Comparison of ENCODE assay signal across 8 cellular contexts in genomic region chr1:31183927-31184554, GRCh38. TPM values are rescaled to one million over a fixed set of nuclear protein-coding genes. Genes with fewer than 3 reads are reported as not detected.
DNase-seq lines count a peak whose midpoint lies in the region; ATAC-seq and TF ChIP-seq lines count a peak whose summit lies in the region.

No MANE protein-coding gene starts in this region.

- no peak overlapping the region for H3K27ac Mint-ChIP-seq in CD8-positive, alpha-beta T cell
- H3K27ac Mint-ChIP-seq in activated naive CD8-positive, alpha-beta T cell treated with anti-CD3 and anti-CD28 coated beads, Interleukin-2, amount 50 U/mL, for 24 hours: no peak overlapping the region

- peak; percentile 31 for TF ChIP-seq CTCF in CD8-positive, alpha-beta T cell (IDR thresholded peaks at IDR 0.05)

- peaks cover 8% of the 10 kb centered on the region for H3K4me1 Mint-ChIP-seq in CD8-positive, alpha-beta T cell (ENCODE audit: low read depth)
- H3K4me1 Mint-ChIP-seq in activated naive CD8-positive, alpha-beta T cell treated with anti-CD3 and anti-CD28 coated beads, Interleukin-2, amount 50 U/mL, for 24 hours: peaks cover 4% of the 10 kb centered on the region

- H3K9me3 ChIP-seq in CD8-positive, alpha-beta T cell (ENCODE audit: low read length): no peaks in the 10 kb centered on the region

- no peak for ATAC-seq in CD8-positive, alpha-beta T cell
- no peak for ATAC-seq in activated naive CD8-positive, alpha-beta T cell treated with anti-CD3 and anti-CD28 coated beads, Interleukin-2, amount 50 U/mL, for 24 hours
- ATAC-seq in HG03520 (IDR thresholded peaks at IDR 0.05; ENCODE audit: unreplicated experiment): no peak

- H3K27ac ChIP-seq in CD8-positive, alpha-beta T cell (ENCODE audit: low read depth, low read length): no peak overlapping the region

- peak in 4 of 7 experiments; percentile 1 to 49 (median 18) for DNase-seq in CD8-positive, alpha-beta T cell
- DNase-seq in H7 (peak; percentile 82), NCI-H526 treated with DMSO at 0.1 percent for 48 hours (lab: John Stamatoyannopoulos, UW) (peak; percentile 81), iris pigment epithelial cell (ENCODE audit: low read depth) (peak; percentile 33), NOMO-1 treated with dmso at 0.1 percent for 144 hours (lab: John Stamatoyannopoulos, UW; ENCODE audit: unreplicated experiment) (no peak)
- DNase-seq in activated naive CD8-positive, alpha-beta T cell treated with anti-CD3 and anti-CD28 coated beads, Interleukin-2, amount 50 U/mL, for 24 hours: peak; percentile 46
- DNase-seq in stimulated activated CD4-positive, alpha-beta T cell treated with anti-CD3 and anti-CD28 coated beads, TNF-alpha, amount 100 ng/mL, for 48 hours (ENCODE audit: low read depth in 3 of 3): peak in 2 of 3 donors; percentile 8 to 27

- H3K9me3 Mint-ChIP-seq in CD8-positive, alpha-beta T cell: no peaks in the 10 kb centered on the region
- no peaks in the 10 kb centered on the region for H3K9me3 Mint-ChIP-seq in activated naive CD8-positive, alpha-beta T cell treated with anti-CD3 and anti-CD28 coated beads, Interleukin-2, amount 50 U/mL, for 24 hours

- intact Hi-C loops in CD8-positive, alpha-beta T cell (cut with DNase I, micrococcal nuclease): loop anchor here (2.0 to 5.0 kb wide), 2 partner anchors 239 to 363 kb away; no protein-coding TSS in a partner anchor

- POLR2A ChIA-PET in CD8-positive, alpha-beta T cell (lab: Charles Lee): interaction anchor here (0.6 to 0.9 kb wide), 3 partner anchors 14 to 1076 kb away, joined by 3 to 4 read pairs (median 3); no protein-coding TSS in a partner anchor

- H3K4me1 ChIP-seq in CD8-positive, alpha-beta T cell (ENCODE audit: insufficient read depth, low read length): peaks cover 7% of the 10 kb centered on the region

- H3K36me3 ChIP-seq in CD8-positive, alpha-beta T cell (ENCODE audit: insufficient read depth, low read length): no peaks in the 10 kb centered on the region
- peaks cover 1% of the 10 kb centered on the region; the same call in 1 of the 2 replicates for H3K36me3 ChIP-seq in H7 (replicated peaks; ENCODE audit: control insufficient read depth, insufficient read depth, low read length)

- no peaks in the 10 kb centered on the region for H3K36me3 Mint-ChIP-seq in CD8-positive, alpha-beta T cell
- no peaks in the 10 kb centered on the region for H3K36me3 Mint-ChIP-seq in activated naive CD8-positive, alpha-beta T cell treated with anti-CD3 and anti-CD28 coated beads, Interleukin-2, amount 50 U/mL, for 24 hours (ENCODE audit: low read depth)

- CTCF ChIA-PET in CD8-positive, alpha-beta T cell (lab: Charles Lee): interaction anchor here (0.5 to 3.0 kb wide), 7 partner anchors 8 to 365 kb away, joined by 3 to 11 read pairs (median 3); no protein-coding TSS in a partner anchor

- H3K27me3 ChIP-seq in CD8-positive, alpha-beta T cell (ENCODE audit: insufficient read depth, low read length): peaks cover 14% of the 10 kb centered on the region
- no peaks in the 10 kb centered on the region for H3K27me3 ChIP-seq in H7 (ENCODE audit: control insufficient read depth, insufficient read depth, low read length)

- no peak overlapping the region for H3K4me3 Mint-ChIP-seq in CD8-positive, alpha-beta T cell
- H3K4me3 Mint-ChIP-seq in activated naive CD8-positive, alpha-beta T cell treated with anti-CD3 and anti-CD28 coated beads, Interleukin-2, amount 50 U/mL, for 24 hours: no peak overlapping the region

- H3K27me3 Mint-ChIP-seq in CD8-positive, alpha-beta T cell (ENCODE audit: low read depth): peaks cover 57% of the 10 kb centered on the region
- peaks cover 42% of the 10 kb centered on the region for H3K27me3 Mint-ChIP-seq in activated naive CD8-positive, alpha-beta T cell treated with anti-CD3 and anti-CD28 coated beads, Interleukin-2, amount 50 U/mL, for 24 hours

- no peak overlapping the region for H3K4me3 ChIP-seq in CD8-positive, alpha-beta T cell (ENCODE audit: low read depth, low read length)
- no peak overlapping the region for H3K4me3 ChIP-seq in H7 (ENCODE audit: insufficient read depth, low read depth, low read length)

RNA-seq across cellular contexts. Expression of gene NKAIN1, which starts 55.6 kb away (rescaled TPM):
- not detected for total RNA-seq in CD8-positive, alpha-beta T cell
- total RNA-seq in H7 (2014; rRNA removed; shearing (Covaris generic)): 73.6 and 89.9 TPM in 2 replicates

Comparison
In these comparisons a context has a peak if more than half of its experiments do, and no peak if none do; other contexts are left out.
1. RNA of gene NKAIN1, which starts 55.6 kb away (total RNA-seq): 73.6 to 89.9 TPM in H7; not detected in CD8-positive, alpha-beta T cell; every median in the first group is over 10 times any median in the second.